Comparison of ENCODE assay signal across 8 cellular contexts in the genomic region with DNA sequence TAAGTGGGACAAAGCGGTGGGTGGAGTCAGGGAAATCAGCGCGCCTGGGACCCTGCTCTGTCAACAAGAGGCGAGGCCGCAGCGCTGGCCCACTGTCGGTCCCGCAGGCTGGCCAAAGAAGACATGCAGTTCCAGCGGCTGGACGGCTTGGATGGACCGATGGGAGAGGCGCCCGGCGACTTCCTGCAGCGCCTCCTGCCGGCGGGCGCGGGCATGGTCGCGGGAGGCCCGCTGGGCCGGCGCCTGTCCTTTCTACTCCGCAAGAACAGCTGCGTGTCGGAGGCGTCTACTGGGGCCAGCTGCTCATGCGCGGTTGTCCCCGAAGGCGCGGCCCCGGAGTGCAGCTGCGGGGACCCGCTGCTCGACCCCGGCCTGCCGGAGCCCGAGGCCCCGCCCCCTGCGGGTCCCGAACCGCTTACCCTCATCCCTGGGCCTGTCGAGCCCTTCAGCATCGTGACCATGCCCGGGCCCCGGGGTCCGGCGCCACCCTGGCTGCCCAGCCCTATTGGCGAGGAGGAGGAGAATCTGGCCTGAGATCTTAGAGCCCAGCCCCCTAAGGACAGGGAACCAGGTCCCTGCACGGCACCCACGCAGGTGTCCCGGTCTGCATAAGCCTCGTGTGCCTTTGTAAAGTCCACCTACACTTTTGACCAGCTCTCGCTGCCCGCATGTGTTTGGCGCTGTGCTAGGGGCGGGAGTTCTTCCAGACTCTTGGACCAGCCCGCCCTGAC. TPM values are rescaled to one million over a fixed set of nuclear protein-coding genes. Genes with fewer than 3 reads are reported as not detected.
A peak's percentile ranks its signal among the peaks of the same experiment; 100 is the strongest.
DNase-seq lines count a peak whose midpoint lies in the region; ATAC-seq and TF ChIP-seq lines count a peak whose summit lies in the region.

No MANE protein-coding gene starts in this region.

- intact Hi-C loops in CD4-positive, alpha-beta T cell (cut with DNase I, micrococcal nuclease) = loop anchor here (1.0 to 2.0 kb wide), 4 partner anchors 24 to 193 kb away; no protein-coding TSS in a partner anchor
- intact Hi-C loops in Panc1 (cut with micrococcal nuclease; ENCODE audit: unreplicated experiment) = no loop called here

- H3K36me3 ChIP-seq in HUES48 (ENCODE audit: control insufficient read depth, insufficient read depth, low read length) = 0 out of 2 replicates have a peak, but pooled peaks cover under 1% of the 10 kb centered on the region
- H3K36me3 ChIP-seq in Panc1 (ENCODE audit: control insufficient read depth, insufficient read depth, low read length) = no peaks in the 10 kb centered on the region
- H3K36me3 ChIP-seq in thoracic aorta = no peaks in the 10 kb centered on the region

- H3K36me3 Mint-ChIP-seq in CD4-positive, alpha-beta T cell (ENCODE audit: low read depth) = no peaks in the 10 kb centered on the region
- H3K36me3 Mint-ChIP-seq in activated T-helper 17 cell treated with anti-CD3 and anti-CD28 coated beads, Interleukin-2, amount 50 U/mL, for 72 hours (ENCODE audit: low read depth) = no peaks in the 10 kb centered on the region
- H3K36me3 Mint-ChIP-seq in natural killer cell treated with Interleukin-12 subunit alpha and Interleukin-12 subunit beta and Interleukin-15 and Interleukin-18, amount 100 ng/mL, for 72 hours = no peaks in the 10 kb centered on the region

- no peak overlapping the region for H3K27ac Mint-ChIP-seq in CD4-positive, alpha-beta T cell
- H3K27ac Mint-ChIP-seq in activated T-helper 17 cell treated with anti-CD3 and anti-CD28 coated beads, Interleukin-2, amount 50 U/mL, for 72 hours = no peak overlapping the region
- H3K27ac Mint-ChIP-seq in natural killer cell treated with Interleukin-12 subunit alpha and Interleukin-12 subunit beta and Interleukin-15 and Interleukin-18, amount 100 ng/mL, for 72 hours = no peak overlapping the region

- peaks cover 11% of the 10 kb centered on the region for H3K27me3 ChIP-seq in CD4-positive, alpha-beta T cell (ENCODE audit: control insufficient read depth, insufficient read depth, low read length)
- H3K27me3 ChIP-seq in HUES48 (ENCODE audit: control insufficient read depth, insufficient read depth, low read length) (no peaks in the 10 kb centered on the region), Panc1 (ENCODE audit: control insufficient read depth, insufficient read depth, low read length) (no peaks in the 10 kb centered on the region), thoracic aorta (replicated peaks; ENCODE audit: insufficient read depth) (no peaks in the 10 kb centered on the region)

- ATAC-seq in CD4-positive, alpha-beta T cell (ENCODE audit: poor library complexity) = peak; percentile 76
- ATAC-seq in Panc1 = peak; percentile 93
- ATAC-seq in activated T-helper 17 cell treated with anti-CD3 and anti-CD28 coated beads, Interleukin-2, amount 50 U/mL, for 72 hours (replicated peaks) = peak; percentile 89
- ATAC-seq in natural killer cell treated with Interleukin-12 subunit alpha and Interleukin-12 subunit beta and Interleukin-15 and Interleukin-18, amount 100 ng/mL, for 72 hours = peak; percentile 83 to 86
- peak; percentile 84 for ATAC-seq in thoracic aorta (ENCODE audit: insufficient number of reproducible peaks, low FRiP score, low read depth)

- CTCF ChIA-PET in CD4-positive, alpha-beta T cell (lab: Charles Lee) = interaction anchor here (0.6 to 2.0 kb wide), 22 partner anchors 9 to 769 kb away, joined by 3 to 20 read pairs (median 5); partner anchors contain the start of genes GET3, PRDX2, THSD8 and TRIR
- CTCF ChIA-PET in Panc1 (lab: Charles Lee) = interaction anchor here (0.6 to 1.0 kb wide), 4 partner anchors 8 to 162 kb away, joined by 3 to 7 read pairs (median 4); partner anchors contain the start of gene SYCE2

- H3K27me3 Mint-ChIP-seq in CD4-positive, alpha-beta T cell = peaks cover 25% of the 10 kb centered on the region
- H3K27me3 Mint-ChIP-seq in activated T-helper 17 cell treated with anti-CD3 and anti-CD28 coated beads, Interleukin-2, amount 50 U/mL, for 72 hours = peaks cover 8% of the 10 kb centered on the region
- peaks cover 0 to 8% of the 10 kb centered on the region in 2 donors for H3K27me3 Mint-ChIP-seq in natural killer cell treated with Interleukin-12 subunit alpha and Interleukin-12 subunit beta and Interleukin-15 and Interleukin-18, amount 100 ng/mL, for 72 hours

- no peaks in the 10 kb centered on the region for H3K9me3 Mint-ChIP-seq in CD4-positive, alpha-beta T cell
- H3K9me3 Mint-ChIP-seq in activated T-helper 17 cell treated with anti-CD3 and anti-CD28 coated beads, Interleukin-2, amount 50 U/mL, for 72 hours = no peaks in the 10 kb centered on the region
- no peaks in the 10 kb centered on the region for H3K9me3 Mint-ChIP-seq in natural killer cell treated with Interleukin-12 subunit alpha and Interleukin-12 subunit beta and Interleukin-15 and Interleukin-18, amount 100 ng/mL, for 72 hours

- in situ Hi-C loops in Panc1 (cut with HindIII; ENCODE audit: low pct_unique_long_range_greater_than_20kb, low sequenced_read_pairs) = no loop called here

- no peak overlapping the region for H3K9ac ChIP-seq in HUES48 (ENCODE audit: low read depth, low read length)

- peak; percentile 86 for TF ChIP-seq CTCF in CD4-positive, alpha-beta T cell (IDR thresholded peaks at IDR 0.05)
- TF ChIP-seq CTCF in Panc1 (IDR thresholded peaks at IDR 0.05) (peak; percentile 96), fibroblast of pulmonary artery (IDR thresholded peaks at IDR 0.05; ENCODE audit: low read length, missing control alignments) (peak; percentile 54), thoracic aorta (IDR thresholded peaks at IDR 0.05) (peak; percentile 94)

- H3K9me3 ChIP-seq in CD4-positive, alpha-beta T cell (ENCODE audit: control insufficient read depth, low read length) = no peaks in the 10 kb centered on the region
- no peaks in the 10 kb centered on the region for H3K9me3 ChIP-seq in HUES48 (ENCODE audit: control insufficient read depth, insufficient read depth, low read length)
- H3K9me3 ChIP-seq in Panc1 (ENCODE audit: control insufficient read depth, insufficient read depth, low read depth, low read length) = no peaks in the 10 kb centered on the region
- no peaks in the 10 kb centered on the region for H3K9me3 ChIP-seq in thoracic aorta

- no peaks in the 10 kb centered on the region for H3K4me1 Mint-ChIP-seq in CD4-positive, alpha-beta T cell (ENCODE audit: low read depth)
- no peaks in the 10 kb centered on the region for H3K4me1 Mint-ChIP-seq in activated T-helper 17 cell treated with anti-CD3 and anti-CD28 coated beads, Interleukin-2, amount 50 U/mL, for 72 hours
- peaks cover 5 to 6% of the 10 kb centered on the region in 2 donors for H3K4me1 Mint-ChIP-seq in natural killer cell treated with Interleukin-12 subunit alpha and Interleukin-12 subunit beta and Interleukin-15 and Interleukin-18, amount 100 ng/mL, for 72 hours (ENCODE audit: low read depth in 2 of 2)

- H3K4me1 ChIP-seq in HUES48 (ENCODE audit: control insufficient read depth, insufficient read depth, low read length) (no peaks in the 10 kb centered on the region), Panc1 (ENCODE audit: control insufficient read depth, insufficient read depth, low read length) (no peaks in the 10 kb centered on the region), thoracic aorta (ENCODE audit: control insufficient read depth in 1 of 2, low read depth in 2 of 2) (peaks cover 8 to 13% of the 10 kb centered on the region in 2 donors)

- H3K27ac ChIP-seq in CD4-positive, alpha-beta T cell (ENCODE audit: low read depth, low read length) = no peak overlapping the region
- H3K27ac ChIP-seq in HUES48 (ENCODE audit: low read depth, low read length) (no peak overlapping the region), Panc1 (ENCODE audit: low read length) (peak overlapping the region; percentile 59; the same call in 1 of the 2 replicates), thoracic aorta (peak overlapping the region; percentile 28 to 61)

- BruUV-seq in Panc1 (replicated peaks; lab: Mats Ljungman, UMichigan) = no TSS peak

- no peak overlapping the region for H3K4me3 Mint-ChIP-seq in CD4-positive, alpha-beta T cell
- H3K4me3 Mint-ChIP-seq in activated T-helper 17 cell treated with anti-CD3 and anti-CD28 coated beads, Interleukin-2, amount 50 U/mL, for 72 hours = peak overlapping the region; percentile 35
- no peak overlapping the region for H3K4me3 Mint-ChIP-seq in natural killer cell treated with Interleukin-12 subunit alpha and Interleukin-12 subunit beta and Interleukin-15 and Interleukin-18, amount 100 ng/mL, for 72 hours

- H3K4me3 ChIP-seq in HUES48 (ENCODE audit: low read depth, low read length) (peak overlapping the region; percentile 48), Panc1 (ENCODE audit: low read depth in 2 of 2, low read length in 2 of 2) (peak overlapping the region; percentile 44 to 55), fibroblast of pulmonary artery (replicated peaks; ENCODE audit: low read depth, low read length) (peak overlapping the region; percentile 39), thoracic aorta (peak overlapping the region; percentile 75)

- peak in 9 of 10 experiments; percentile 38 to 65 (median 50) for DNase-seq in CD4-positive, alpha-beta T cell
- no peak for DNase-seq in Panc1 (ENCODE audit: low read depth, low spot score)
- peak; percentile 78 for DNase-seq in fibroblast of pulmonary artery (ENCODE audit: low read depth)
- peak; percentile 83 for DNase-seq in natural killer cell treated with Interleukin-12 subunit alpha and Interleukin-12 subunit beta and Interleukin-15 and Interleukin-18, amount 100 ng/mL, for 72 hours (ENCODE audit: low spot score)
- no peak for DNase-seq in thoracic aorta (ENCODE audit: low spot score)
- no peak for DNase-seq in cortex of kidney (lab: John Stamatoyannopoulos, UW)

- POLR2A ChIA-PET in CD4-positive, alpha-beta T cell (lab: Charles Lee) = interaction anchor here (0.9 to 1.1 kb wide), 3 partner anchors 34 to 89 kb away, joined by 3 to 5 read pairs (median 3); partner anchors contain the start of gene JUNB
- POLR2A ChIA-PET in Panc1 (lab: Charles Lee) = interaction anchor here (0.6 kb wide), 1 partner anchor 41 kb away, joined by 4 read pairs; no protein-coding TSS in a partner anchor

RNA-seq across cellular contexts. Expression of gene BEST2, which starts 6.1 kb away (rescaled TPM):
- total RNA-seq in CD4-positive, alpha-beta T cell = not detected
- total RNA-seq in Panc1 (2021; ENCODE audit: unreplicated experiment) (not detected), thoracic aorta (not detected)
- polyA plus RNA-seq in Panc1 (2012; ENCODE audit: insufficient read length) = 0.23 TPM
- total RNA-seq in activated T-helper 17 cell treated with anti-CD3 and anti-CD28 coated beads, Interleukin-2, amount 50 U/mL, for 72 hours = not detected
- total RNA-seq in natural killer cell treated with Interleukin-12 subunit alpha and Interleukin-12 subunit beta and Interleukin-15 and Interleukin-18, amount 100 ng/mL, for 72 hours = not detected

RNA-seq across cellular contexts. Expression of gene HOOK2, which starts 17.6 kb away (rescaled TPM):
- total RNA-seq in CD4-positive, alpha-beta T cell = 10 to 100 TPM; 14.8 to 17.0 TPM
- 14.3 TPM for total RNA-seq in Panc1 (2021; ENCODE audit: unreplicated experiment)
- polyA plus RNA-seq in Panc1 (2012; ENCODE audit: insufficient read length) = 27.7 TPM
- 10 to 100 TPM; 22.5 to 44.4 TPM for total RNA-seq in activated T-helper 17 cell treated with anti-CD3 and anti-CD28 coated beads, Interleukin-2, amount 50 U/mL, for 72 hours
- 10 to 100 TPM; 19.5 to 20.7 TPM for total RNA-seq in natural killer cell treated with Interleukin-12 subunit alpha and Interleukin-12 subunit beta and Interleukin-15 and Interleukin-18, amount 100 ng/mL, for 72 hours
- total RNA-seq in thoracic aorta = 100 to 1,000 TPM in 1 of 2 donors, 10 to 100 TPM in 1; 22.6 to 102 TPM

RNA-seq across cellular contexts. Expression of gene GET3, which starts 20.4 kb away (rescaled TPM):
- 10 to 100 TPM; 13.9 to 14.5 TPM for total RNA-seq in CD4-positive, alpha-beta T cell
- 69.9 TPM for total RNA-seq in Panc1 (2021; ENCODE audit: unreplicated experiment)
- polyA plus RNA-seq in Panc1 (2012; ENCODE audit: insufficient read length) = 97.4 TPM
- 10 to 100 TPM; 37.7 to 66.6 TPM for total RNA-seq in activated T-helper 17 cell treated with anti-CD3 and anti-CD28 coated beads, Interleukin-2, amount 50 U/mL, for 72 hours
- 10 to 100 TPM; 48.9 to 70.8 TPM for total RNA-seq in natural killer cell treated with Interleukin-12 subunit alpha and Interleukin-12 subunit beta and Interleukin-15 and Interleukin-18, amount 100 ng/mL, for 72 hours
- total RNA-seq in thoracic aorta = 10 to 100 TPM; 30.7 to 50.0 TPM

RNA-seq across cellular contexts. Expression of gene TRIR, which starts 23.2 kb away (rescaled TPM):
- 100 to 1,000 TPM; 194 to 201 TPM for total RNA-seq in CD4-positive, alpha-beta T cell
- 143 TPM for total RNA-seq in Panc1 (2021; ENCODE audit: unreplicated experiment)
- 154 TPM for polyA plus RNA-seq in Panc1 (2012; ENCODE audit: insufficient read length)
- 100 to 1,000 TPM; 135 to 172 TPM for total RNA-seq in activated T-helper 17 cell treated with anti-CD3 and anti-CD28 coated beads, Interleukin-2, amount 50 U/mL, for 72 hours
- total RNA-seq in natural killer cell treated with Interleukin-12 subunit alpha and Interleukin-12 subunit beta and Interleukin-15 and Interleukin-18, amount 100 ng/mL, for 72 hours = 100 to 1,000 TPM; 154 to 196 TPM
- total RNA-seq in thoracic aorta = 100 to 1,000 TPM; 252 to 308 TPM

RNA-seq across cellular contexts. Expression of gene JUNB, which starts 33.6 kb away (rescaled TPM):
- total RNA-seq in CD4-positive, alpha-beta T cell = 1,000 to 10,000 TPM; 2,467 to 2,518 TPM
- total RNA-seq in Panc1 (2021; ENCODE audit: unreplicated experiment) (49.7 TPM), thoracic aorta (1,000 to 10,000 TPM in 1 of 2 donors, 100 to 1,000 TPM in 1; 698 to 2,087 TPM)
- polyA plus RNA-seq in Panc1 (2012; ENCODE audit: insufficient read length) = 73.3 TPM
- 100 to 1,000 TPM; 328 to 586 TPM for total RNA-seq in activated T-helper 17 cell treated with anti-CD3 and anti-CD28 coated beads, Interleukin-2, amount 50 U/mL, for 72 hours
- 100 to 1,000 TPM; 252 to 329 TPM for total RNA-seq in natural killer cell treated with Interleukin-12 subunit alpha and Interleukin-12 subunit beta and Interleukin-15 and Interleukin-18, amount 100 ng/mL, for 72 hours

Comparison
In these comparisons a context has a peak if more than half of its experiments do, and no peak if none do; other contexts are left out.
1. DNase-seq: peak in CD4-positive, alpha-beta T cell (9 of 10), fibroblast of pulmonary artery (single experiment) and natural killer cell treated with Interleukin-12 subunit alpha and Interleukin-12 subunit beta and Interleukin-15 and Interleukin-18, amount 100 ng/mL, for 72 hours (single experiment); none in Panc1 (single experiment), thoracic aorta (single experiment) and cortex of kidney (single experiment).
2. H3K27ac ChIP-seq: peak in Panc1 (single experiment) and thoracic aorta (2 of 2); none in CD4-positive, alpha-beta T cell (single experiment) and HUES48 (single experiment).
3. Peak in every context shown above with its lines, with median percentiles within 50 percentile points of each other: ATAC-seq, CTCF ChIP-seq and H3K4me3 ChIP-seq.